ENCODE assay signal across 8 cellular contexts in genomic region chr5:177447611-177448243, GRCh38. TPM values are rescaled to one million over a fixed set of nuclear protein-coding genes. Genes with fewer than 3 reads are reported as not detected.
A peak's percentile ranks its signal among the peaks of the same experiment; 100 is the strongest.
DNase-seq lines count a peak whose midpoint lies in the region; FAIRE-seq and TF ChIP-seq lines count a peak whose summit lies in the region.

No MANE protein-coding gene starts in this region.

- H3K4me3 ChIP-seq in WI38 (ENCODE audit: low read depth, low read length) (peak overlapping the region; percentile 65), fibroblast of the aortic adventitia (ENCODE audit: low read depth, low read length) (peak overlapping the region; percentile 77), neural progenitor cell (peak overlapping the region; percentile 93)

- H3K4me2 ChIP-seq in neural progenitor cell, result peak overlapping the region; percentile 80

- H3K4me3 Mint-ChIP-seq in neural progenitor cell, result peak overlapping the region; percentile 75

- FAIRE-seq in GM12892 (lab: Jason Lieb, UNC), result no peak

- H3K36me3 Mint-ChIP-seq in neural progenitor cell, result peaks cover 6% of the 10 kb centered on the region

- no peaks in the 10 kb centered on the region for H3K9me3 ChIP-seq in neural progenitor cell (ENCODE audit: low read depth)

- no peak overlapping the region for H2AFZ ChIP-seq in neural progenitor cell (replicated peaks)

- peak overlapping the region; percentile 42 for H3K27ac Mint-ChIP-seq in neural progenitor cell

- H3K27me3 Mint-ChIP-seq in neural progenitor cell (ENCODE audit: insufficient read depth, low read depth), result peaks cover 18% of the 10 kb centered on the region

- no peak overlapping the region for H3K27ac ChIP-seq in neural progenitor cell

- peaks cover 17% of the 10 kb centered on the region for H3K4me1 ChIP-seq in neural progenitor cell

- H3F3A ChIP-seq in neural progenitor cell (ENCODE audit: low read depth), result peaks cover 49% of the 10 kb centered on the region

- peaks cover 25% of the 10 kb centered on the region for H4K20me1 ChIP-seq in neural progenitor cell (ENCODE audit: low read depth)

- DNase-seq in Caki2 (ENCODE audit: low read depth), result peak; percentile 96
- DNase-seq in HT-29 (ENCODE audit: low spot score), result peak; percentile 82
- DNase-seq in fibroblast of the aortic adventitia (ENCODE audit: low read depth), result peak; percentile 74
- DNase-seq in neural progenitor cell (ENCODE audit: low spot score), result peak; percentile 85
- no peak for DNase-seq in HuH-7.5 (ENCODE audit: low spot score)
- DNase-seq in GM12892 (ENCODE audit: insufficient read length), result no peak
- no peak for DNase-seq in activated CD4-positive, alpha-beta T cell treated with anti-CD3 and anti-CD28 coated beads for 4 hours

- no peaks in the 10 kb centered on the region for H3K9me3 Mint-ChIP-seq in neural progenitor cell

- no peak; the same call in 1 of the 2 replicates for TF ChIP-seq POLR2A in GM12892 (IDR thresholded peaks at IDR 0.05; ENCODE audit: low read depth, low read length)

- no peaks in the 10 kb centered on the region for H3K27me3 ChIP-seq in neural progenitor cell

- H3K4me1 Mint-ChIP-seq in neural progenitor cell, result peaks cover 53% of the 10 kb centered on the region

- no peak for TF ChIP-seq CTCF in WI38 (IDR thresholded peaks at IDR 0.05; ENCODE audit: low read depth, low read length)
- peak; percentile 14 for TF ChIP-seq CTCF in fibroblast of the aortic adventitia (IDR thresholded peaks at IDR 0.05; ENCODE audit: insufficient read depth, low read length)
- no peak for TF ChIP-seq CTCF in neural progenitor cell (IDR thresholded peaks at IDR 0.05)

- no peak overlapping the region for H3K9ac ChIP-seq in neural progenitor cell

- no peaks in the 10 kb centered on the region for H3K79me2 ChIP-seq in neural progenitor cell (ENCODE audit: low read depth)

- H3K36me3 ChIP-seq in neural progenitor cell, result no peaks in the 10 kb centered on the region

- in situ Hi-C loops in Caki2 (cut with HindIII; ENCODE audit: low pct_unique_long_range_greater_than_20kb, low sequenced_read_pairs), result no loop called here

RNA-seq across cellular contexts. Expression of gene PRR7, which starts 1.1 kb away (rescaled TPM):
- total RNA-seq in Caki2 (2014; rRNA removed; shearing (Covaris generic); ENCODE audit: low replicate concordance), result 49.8 and 50.5 TPM in 2 replicates
- total RNA-seq in HT-29 (2014; rRNA removed; shearing (Covaris generic)), result 69.3 and 86.7 TPM in 2 replicates
- 2.2 and 8.8 TPM in 2 replicates for total RNA-seq in fibroblast of the aortic adventitia (ENCODE audit: low replicate concordance)
- total RNA-seq in neural progenitor cell (ENCODE audit: low replicate concordance), result 4.5 and 31.7 TPM in 2 replicates
- 0.34 TPM for polyA plus RNA-seq in GM12892 (2012; ENCODE audit: missing spikeins)

RNA-seq across cellular contexts. Expression of gene GRK6, which starts 21.3 kb away (rescaled TPM):
- total RNA-seq in Caki2 (2014; rRNA removed; shearing (Covaris generic); ENCODE audit: low replicate concordance), result 60.9 and 65.2 TPM in 2 replicates
- total RNA-seq in HT-29 (2014; rRNA removed; shearing (Covaris generic)), result 87.7 and 94.2 TPM in 2 replicates
- 9.3 and 15.7 TPM in 2 replicates for total RNA-seq in fibroblast of the aortic adventitia (ENCODE audit: low replicate concordance)
- total RNA-seq in neural progenitor cell (ENCODE audit: low replicate concordance), result 24.0 and 50.6 TPM in 2 replicates
- polyA plus RNA-seq in GM12892 (2012; ENCODE audit: missing spikeins), result 26.9 TPM

RNA-seq across cellular contexts. Expression of gene DBN1, which starts 25.7 kb away (rescaled TPM):
- total RNA-seq in Caki2 (2014; rRNA removed; shearing (Covaris generic); ENCODE audit: low replicate concordance), result 148 and 175 TPM in 2 replicates
- 11.3 and 12.9 TPM in 2 replicates for total RNA-seq in HT-29 (2014; rRNA removed; shearing (Covaris generic))
- total RNA-seq in fibroblast of the aortic adventitia (ENCODE audit: low replicate concordance), result 151 and 188 TPM in 2 replicates
- 113 and 338 TPM in 2 replicates for total RNA-seq in neural progenitor cell (ENCODE audit: low replicate concordance)
- 6.8 TPM for polyA plus RNA-seq in GM12892 (2012; ENCODE audit: missing spikeins)

RNA-seq across cellular contexts. Expression of gene F12, which starts 38.4 kb away (rescaled TPM):
- total RNA-seq in Caki2 (2014; rRNA removed; shearing (Covaris generic); ENCODE audit: low replicate concordance), result 39.4 and 58.6 TPM in 2 replicates
- total RNA-seq in HT-29 (2014; rRNA removed; shearing (Covaris generic)), result 52.9 TPM in 2 replicates
- total RNA-seq in fibroblast of the aortic adventitia (ENCODE audit: low replicate concordance) (0.27 and 1.4 TPM in 2 replicates), neural progenitor cell (ENCODE audit: low replicate concordance) (2.0 TPM in 1 of 2 replicates, not detected in the other)
- polyA plus RNA-seq in GM12892 (2012; ENCODE audit: missing spikeins), result 0.74 TPM

RNA-seq across cellular contexts. Expression of gene PFN3, which starts 47.3 kb away (rescaled TPM):
- total RNA-seq in Caki2 (2014; rRNA removed; shearing (Covaris generic); ENCODE audit: low replicate concordance), result not detected in 2 replicates
- total RNA-seq in HT-29 (2014; rRNA removed; shearing (Covaris generic)), result not detected in 2 replicates
- total RNA-seq in fibroblast of the aortic adventitia (ENCODE audit: low replicate concordance) (not detected in 2 replicates), neural progenitor cell (ENCODE audit: low replicate concordance) (not detected in 2 replicates)
- polyA plus RNA-seq in GM12892 (2012; ENCODE audit: missing spikeins), result not detected

Comparison
In these comparisons a context has a peak if more than half of its experiments do, and no peak if none do; other contexts are left out.
1. DNase-seq: peak in Caki2 (single experiment), HT-29 (single experiment), fibroblast of the aortic adventitia (single experiment) and neural progenitor cell (single experiment); none in HuH-7.5 (single experiment), GM12892 (single experiment) and activated CD4-positive, alpha-beta T cell treated with anti-CD3 and anti-CD28 coated beads for 4 hours (0 of 2).
2. Peak in every context shown above with its lines, with median percentiles within 50 percentile points of each other: H3K4me3 ChIP-seq.